In the genomic region with DNA sequence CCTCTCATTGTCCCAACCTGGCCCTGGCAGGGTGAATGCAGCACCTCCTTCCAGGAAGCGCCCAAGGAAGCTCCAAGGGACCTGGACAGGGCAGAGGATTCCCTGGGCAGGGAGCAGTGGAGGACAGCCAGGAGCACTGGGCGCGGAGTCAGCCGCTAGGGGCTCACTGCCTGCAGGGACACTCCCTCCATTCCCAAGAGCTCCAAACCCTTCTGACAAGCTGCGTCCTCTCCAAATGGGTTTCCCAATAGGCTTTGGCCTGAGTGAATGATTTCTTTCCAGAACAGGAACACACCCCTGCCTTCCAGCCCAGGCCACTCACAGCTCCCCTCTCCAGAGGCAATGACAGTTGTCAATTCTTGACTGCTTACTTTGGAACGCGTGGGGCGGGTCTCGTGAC, we compare ENCODE assay signal across 1 cellular context.
TF ChIP-seq lines count a peak whose summit lies in the region.

No MANE protein-coding gene starts in this region.

TF ChIP-seq in IMR-90, 13 proteins besides CTCF, POLR2A, EP300 and RAD21:
- no peak for TF ChIP-seq RFX5 (IDR thresholded peaks at IDR 0.05; ENCODE audit: low read depth, low read length)
- TF ChIP-seq NFE2L2 (IDR thresholded peaks at IDR 0.05; ENCODE audit: low read depth, low read length), result no peak
- TF ChIP-seq SMC3 (IDR thresholded peaks at IDR 0.05; ENCODE audit: low read depth, low read length), result no peak
- no peak for TF ChIP-seq FOS (IDR thresholded peaks at IDR 0.05; ENCODE audit: low read depth, low read length)
- TF ChIP-seq, protein P1, sequence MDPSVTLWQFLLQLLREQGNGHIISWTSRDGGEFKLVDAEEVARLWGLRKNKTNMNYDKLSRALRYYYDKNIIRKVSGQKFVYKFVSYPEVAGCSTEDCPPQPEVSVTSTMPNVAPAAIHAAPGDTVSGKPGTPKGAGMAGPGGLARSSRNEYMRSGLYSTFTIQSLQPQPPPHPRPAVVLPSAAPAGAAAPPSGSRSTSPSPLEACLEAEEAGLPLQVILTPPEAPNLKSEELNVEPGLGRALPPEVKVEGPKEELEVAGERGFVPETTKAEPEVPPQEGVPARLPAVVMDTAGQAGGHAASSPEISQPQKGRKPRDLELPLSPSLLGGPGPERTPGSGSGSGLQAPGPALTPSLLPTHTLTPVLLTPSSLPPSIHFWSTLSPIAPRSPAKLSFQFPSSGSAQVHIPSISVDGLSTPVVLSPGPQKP (IDR thresholded peaks at IDR 0.05; ENCODE audit: borderline replicate concordance, low read depth, low read length), result no peak
TF ChIP-seq in IMR-90: peak in this region for 0.
